ENCODE assay signal across 8 cellular contexts in the genomic region with DNA sequence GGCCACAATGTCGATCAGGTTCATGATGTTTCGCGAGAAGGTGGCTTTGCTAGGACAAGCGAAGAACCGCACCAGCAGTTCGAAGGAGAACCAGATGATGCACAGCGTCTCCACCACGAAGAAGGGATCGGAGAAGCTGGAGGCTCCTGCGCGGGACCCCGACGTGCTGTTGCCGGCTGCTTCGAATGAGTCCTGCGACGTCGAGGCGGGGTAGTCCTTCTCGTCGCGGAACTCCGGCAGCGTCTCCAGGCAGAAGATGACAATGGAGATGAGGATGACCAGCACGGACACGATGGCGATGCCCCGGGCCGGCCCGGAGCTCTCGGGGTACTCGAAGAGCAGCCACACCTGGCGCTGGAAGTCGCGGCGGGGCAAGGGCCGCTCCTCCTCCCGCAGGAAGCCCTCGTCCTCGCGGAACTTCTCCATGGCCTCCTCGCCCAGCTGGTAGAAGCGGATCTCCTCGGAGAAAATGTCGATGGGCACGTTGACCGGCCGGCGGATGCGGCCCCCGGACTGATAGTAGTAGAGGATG. TPM values are rescaled to one million over a fixed set of nuclear protein-coding genes. Genes with fewer than 3 reads are reported as not detected.
A peak's percentile ranks its signal among the peaks of the same experiment; 100 is the strongest.
DNase-seq lines count a peak whose midpoint lies in the region; ATAC-seq, FAIRE-seq and TF ChIP-seq lines count a peak whose summit lies in the region.

No MANE protein-coding gene starts in this region.

- DNase-seq in CD8-positive, alpha-beta memory T cell, result peak; percentile 15 to 65 (median 36)
- peak; percentile 25 for DNase-seq in T-helper 9 cell
- DNase-seq in pancreas, result peak in 1 of 6 donors; percentile 66
- DNase-seq in NCI-H774 (lab: John Stamatoyannopoulos, UW), result no peak
- no peak for DNase-seq in LoVo (ENCODE audit: low spot score)
- no peak for DNase-seq in DMS79 (lab: John Stamatoyannopoulos, UW)
- no peak for DNase-seq in COLO829 (ENCODE audit: low spot score)

- no peaks in the 10 kb centered on the region for H3K36me3 ChIP-seq in CD8-positive, alpha-beta memory T cell (ENCODE audit: insufficient read depth, low read length)
- H3K36me3 ChIP-seq in duodenal mucosa (ENCODE audit: control insufficient read depth in 1 of 2, insufficient read depth in 2 of 2, low read length in 2 of 2), result no peaks in the 10 kb centered on the region
- no peaks in the 10 kb centered on the region for H3K36me3 ChIP-seq in pancreas

- no peaks in the 10 kb centered on the region for H3K27me3 ChIP-seq in CD8-positive, alpha-beta memory T cell (ENCODE audit: insufficient read depth, low read length, poor library complexity, severe bottlenecking)
- H3K27me3 ChIP-seq in duodenal mucosa (ENCODE audit: control insufficient read depth in 1 of 2, insufficient read depth in 2 of 2, low read length in 2 of 2), result peaks cover 33 to 35% of the 10 kb centered on the region in 2 donors
- peaks cover 0 to 39% (median 12%) of the 10 kb centered on the region in 4 donors for H3K27me3 ChIP-seq in pancreas

- peak overlapping the region; percentile 93 to 100 (median 100) for H3K27ac Mint-ChIP-seq in CD8-positive, alpha-beta memory T cell

- H3K27me3 Mint-ChIP-seq in CD8-positive, alpha-beta memory T cell, result peaks cover 0 to 11% of the 10 kb centered on the region in 2 donors

- no peak for FAIRE-seq in pancreas (lab: Jason Lieb, UNC)

- peaks cover 36 to 58% (median 46%) of the 10 kb centered on the region in 3 donors for H3K4me1 Mint-ChIP-seq in CD8-positive, alpha-beta memory T cell

- ATAC-seq in pancreas, result no peak

- 26 to 29% methylated on average over 51 of the region's 51 CpGs for WGBS in pancreas, 2 donors

- H3K9me3 Mint-ChIP-seq in CD8-positive, alpha-beta memory T cell, result peaks cover 0 to 4% (median 0%) of the 10 kb centered on the region in 5 donors

- H3K4me3 Mint-ChIP-seq in CD8-positive, alpha-beta memory T cell, result peak overlapping the region; percentile 96 to 100 (median 100)

- peaks cover 28% of the 10 kb centered on the region for H3K4me1 ChIP-seq in CD8-positive, alpha-beta memory T cell (ENCODE audit: insufficient read depth, low read length)
- H3K4me1 ChIP-seq in duodenal mucosa (ENCODE audit: control insufficient read depth in 1 of 2, insufficient read depth in 2 of 2, low read length in 2 of 2) (no peaks in the 10 kb centered on the region), pancreas (peaks cover 0 to 8% (median 0%) of the 10 kb centered on the region in 3 donors)

- peaks cover 13 to 44% (median 18%) of the 10 kb centered on the region in 3 donors for H3K36me3 Mint-ChIP-seq in CD8-positive, alpha-beta memory T cell

- TF ChIP-seq CTCF in pancreas (IDR thresholded peaks at IDR 0.05), result no peak

- H3K9me3 ChIP-seq in CD8-positive, alpha-beta memory T cell (ENCODE audit: low read length), result no peaks in the 10 kb centered on the region
- H3K9me3 ChIP-seq in duodenal mucosa (ENCODE audit: control insufficient read depth in 1 of 2, low read length in 2 of 2) (no peaks in the 10 kb centered on the region), pancreas (no peaks in the 10 kb centered on the region)

- peak overlapping the region; percentile 90 for H3K4me3 ChIP-seq in CD8-positive, alpha-beta memory T cell (ENCODE audit: low read length)
- peak overlapping the region; percentile 63 to 67 for H3K4me3 ChIP-seq in duodenal mucosa (ENCODE audit: low read depth in 1 of 2, low read length in 2 of 2)
- H3K4me3 ChIP-seq in pancreas, result peak overlapping the region; percentile 25 to 61 (median 40)

- CTCF ChIA-PET in CD8-positive, alpha-beta memory T cell (lab: Charles Lee), result interaction anchor here (0.9 to 3.8 kb wide), 14 partner anchors 10 to 113 kb away, joined by 3 to 34 read pairs (median 7); no protein-coding TSS in a partner anchor

- peak overlapping the region; percentile 98 for H3K27ac ChIP-seq in CD8-positive, alpha-beta memory T cell (ENCODE audit: low read depth, low read length)
- peak overlapping the region; percentile 11 for H3K27ac ChIP-seq in duodenal mucosa (ENCODE audit: low read depth, low read length)
- H3K27ac ChIP-seq in pancreas, result no peak overlapping the region

- H3K9ac ChIP-seq in duodenal mucosa (ENCODE audit: low read depth in 1 of 2, low read length in 2 of 2), result peak overlapping the region; percentile 54 to 61

- POLR2A ChIA-PET in CD8-positive, alpha-beta memory T cell (lab: Charles Lee), result interaction anchor here (0.8 to 1.7 kb wide), 13 partner anchors 26 to 202 kb away, joined by 3 to 8 read pairs (median 4); no protein-coding TSS in a partner anchor

- intact Hi-C loops in pancreas (cut with DNase I), result no loop called here

RNA-seq across cellular contexts. Expression of a gene that starts 0.9 kb away (rescaled TPM):
- total RNA-seq in CD8-positive, alpha-beta memory T cell, result 10 to 100 TPM; 38.4 to 40.5 TPM
- polyA plus RNA-seq in CD8-positive, alpha-beta memory T cell, result 94.0 TPM
- total RNA-seq in pancreas, result 1 to 10 TPM in 1 of 6 donors, under 1 TPM in 5; 0.37 to 1.2 (median 0.58) TPM
- under 1 TPM; 0.08 to 0.70 TPM for polyA plus RNA-seq in pancreas

Comparison
In these comparisons a context has a peak if more than half of its experiments do, and no peak if none do; other contexts are left out.
1. DNase-seq: peak in CD8-positive, alpha-beta memory T cell (5 of 5) and T-helper 9 cell (single experiment); none in NCI-H774 (single experiment), LoVo (single experiment), DMS79 (single experiment) and COLO829 (single experiment).
2. H3K27ac ChIP-seq: peak in CD8-positive, alpha-beta memory T cell (single experiment) and duodenal mucosa (single experiment); none in pancreas (0 of 4).
3. H3K4me3 ChIP-seq: peak in every context shown above with its lines; median percentile 90 in CD8-positive, alpha-beta memory T cell; 65 in duodenal mucosa; 40 in pancreas.
4. RNA of a gene that starts 0.9 kb away (total RNA-seq): 38.4 to 40.5 TPM in CD8-positive, alpha-beta memory T cell; 0.37 to 1.2 TPM in pancreas; every median in the first group is over 10 times any median in the second.